In the genomic region with DNA sequence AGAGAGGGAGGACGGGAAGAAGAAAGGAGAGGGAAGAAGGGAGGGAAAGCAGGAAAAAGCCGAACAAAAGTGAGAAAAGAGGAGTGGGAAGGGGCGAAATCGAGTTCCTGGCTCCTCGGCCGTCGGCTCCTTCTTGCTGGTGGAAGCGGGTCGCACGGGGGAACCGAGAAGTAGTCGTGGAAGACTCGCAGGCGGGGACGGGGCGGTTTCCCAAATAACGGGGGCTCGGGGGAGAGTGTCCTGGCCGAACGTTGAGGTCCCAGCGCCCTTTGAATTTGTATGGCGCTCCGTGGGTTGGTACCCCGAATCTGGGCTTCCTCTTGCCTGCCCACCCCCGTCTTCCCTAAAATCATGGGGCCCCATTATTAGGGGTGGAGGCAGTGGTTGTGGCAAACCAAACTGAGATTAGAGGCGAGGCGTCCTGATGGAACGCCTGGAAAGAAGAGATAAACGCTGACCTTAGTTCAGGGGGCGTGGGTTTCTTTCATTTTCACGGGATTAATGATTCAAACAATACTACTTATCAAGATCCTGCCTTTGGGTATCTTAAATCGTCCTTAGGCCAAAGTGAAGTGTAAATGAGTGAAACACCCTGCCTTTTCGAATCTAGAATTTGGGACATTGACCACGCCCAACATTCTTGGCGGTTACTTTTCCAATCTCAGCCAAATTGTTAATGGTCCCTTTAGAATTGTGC, we compare ENCODE assay signal across 8 cellular contexts. TPM values are rescaled to one million over a fixed set of nuclear protein-coding genes. Genes with fewer than 3 reads are reported as not detected.
DNase-seq lines count a peak whose midpoint lies in the region; ATAC-seq and TF ChIP-seq lines count a peak whose summit lies in the region.

No MANE protein-coding gene starts in this region.

- H3K27me3 Mint-ChIP-seq in GM23338 (ENCODE audit: insufficient read depth, low read depth, poor library complexity) = peaks cover 18% of the 10 kb centered on the region
- no peaks in the 10 kb centered on the region for H3K27me3 Mint-ChIP-seq in activated CD4-positive, alpha-beta memory T cell treated with anti-CD3 and anti-CD28 coated beads for 36 hours

- peak overlapping the region; percentile 3 for H2AK5ac ChIP-seq in neuronal stem cell (ENCODE audit: low read depth, low read length)

- H3K79me1 ChIP-seq in neuronal stem cell (ENCODE audit: low read depth, low read length) = no peaks in the 10 kb centered on the region

- POLR2A ChIA-PET in A673 (lab: Charles Lee; ENCODE audit: low non-redundant PET) (no interaction called here), HEK293T (lab: Yijun Ruan, JAX) (no interaction called here)
- POLR2A ChIA-PET in activated CD4-positive, alpha-beta memory T cell treated with anti-CD3 and anti-CD28 coated beads for 36 hours (lab: Charles Lee) = no interaction called here

- peaks cover 39% of the 10 kb centered on the region for H3K79me2 ChIP-seq in GM23338 (replicated peaks; ENCODE audit: insufficient read depth)

- WGBS in neuronal stem cell (ENCODE audit: extremely low coverage in 2 of 2, insufficient read length in 2 of 2, insufficient replicate concordance in 1 of 2), 2 donors = no CpG with 5 or more reads among the region's 35 CpGs

- no peak for DNase-seq in A673 (ENCODE audit: low spot score)
- no peak for DNase-seq in GM23338 (ENCODE audit: low spot score)
- peak; percentile 29 for DNase-seq in activated CD4-positive, alpha-beta memory T cell treated with anti-CD3 and anti-CD28 coated beads for 36 hours
- no peak for DNase-seq in fibroblast of pulmonary artery (ENCODE audit: low read depth)
- DNase-seq in neuronal stem cell (ENCODE audit: low spot score) = no peak
- no peak for DNase-seq in HEK293T (ENCODE audit: extremely low spot score)

- H3K27ac ChIP-seq in A673 (ENCODE audit: low read depth, low read length, poor library complexity, severe bottlenecking) (peak overlapping the region; percentile 77), GM23338 (ENCODE audit: low read depth) (peak overlapping the region; percentile 82), neuronal stem cell (replicated peaks; ENCODE audit: low read length) (peak overlapping the region; percentile 79)

- H3K4me2 ChIP-seq in GM23338 = peak overlapping the region; percentile 76
- peak overlapping the region; percentile 72 for H3K4me2 ChIP-seq in neuronal stem cell (ENCODE audit: insufficient read depth, low read length, poor library complexity, severe bottlenecking)

- H3K27ac Mint-ChIP-seq in GM23338 = peak overlapping the region; percentile 93
- H3K27ac Mint-ChIP-seq in activated CD4-positive, alpha-beta memory T cell treated with anti-CD3 and anti-CD28 coated beads for 36 hours = no peak overlapping the region

- H2BK15ac ChIP-seq in neuronal stem cell (ENCODE audit: low read length) = peak overlapping the region; percentile 32

- H3K4ac ChIP-seq in neuronal stem cell (ENCODE audit: low read length) = no peak overlapping the region

- CTCF ChIA-PET in A673 (lab: Charles Lee) = no interaction called here
- CTCF ChIA-PET in activated CD4-positive, alpha-beta memory T cell treated with anti-CD3 and anti-CD28 coated beads for 36 hours (lab: Charles Lee) = interaction anchor here (0.7 to 2.0 kb wide), 6 partner anchors 9 to 225 kb away, joined by 3 to 10 read pairs (median 4); a partner anchor contains a TSS
- CTCF ChIA-PET in HEK293T (lab: Yijun Ruan, JAX) = interaction anchor here (1.3 kb wide), 1 partner anchor 179 kb away, joined by 4 read pairs; no protein-coding TSS in a partner anchor

- peak overlapping the region; percentile 96 for H3K18ac ChIP-seq in neuronal stem cell (ENCODE audit: low read length)

- peak overlapping the region; percentile 94 for H3K4me3 ChIP-seq in A673 (ENCODE audit: low read depth, low read length, poor library complexity, severe bottlenecking)
- H3K4me3 ChIP-seq in GM23338 = peak overlapping the region; percentile 68
- H3K4me3 ChIP-seq in fibroblast of pulmonary artery (replicated peaks; ENCODE audit: low read depth, low read length) = peak overlapping the region; percentile 82
- peak overlapping the region; percentile 88 to 94 for H3K4me3 ChIP-seq in neuronal stem cell (ENCODE audit: low read length in 2 of 2)

- no peak overlapping the region for H3K14ac ChIP-seq in neuronal stem cell (ENCODE audit: low read length)

- H3F3A ChIP-seq in GM23338 (replicated peaks; ENCODE audit: low read depth) = peaks cover 6% of the 10 kb centered on the region; the same call in 1 of the 2 replicates

- peaks cover 22% of the 10 kb centered on the region for H3K4me1 ChIP-seq in A673 (ENCODE audit: insufficient read depth, low read length, poor library complexity, severe bottlenecking)
- peaks cover 31% of the 10 kb centered on the region for H3K4me1 ChIP-seq in GM23338 (ENCODE audit: insufficient read depth)
- H3K4me1 ChIP-seq in neuronal stem cell (ENCODE audit: control insufficient read depth in 2 of 2, insufficient read depth in 1 of 2, low read depth in 1 of 2, low read length in 2 of 2) = peaks cover 2 to 11% of the 10 kb centered on the region in 2 donors

- H2BK5ac ChIP-seq in neuronal stem cell (ENCODE audit: low read length) = peak overlapping the region; percentile 96

- H3K27me3 ChIP-seq in A673 (replicated peaks; ENCODE audit: insufficient read depth, low read depth, low read length, poor library complexity) (no peaks in the 10 kb centered on the region), GM23338 (ENCODE audit: insufficient read depth) (no peaks in the 10 kb centered on the region), neuronal stem cell (ENCODE audit: control insufficient read depth in 3 of 3, insufficient read depth in 3 of 3, low read depth in 1 of 3, low read length in 3 of 3) (no peaks in the 10 kb centered on the region)

- no TSS peak for BruUV-seq in A673 (replicated peaks; lab: Mats Ljungman, UMichigan)

- peak overlapping the region; percentile 9 for H4K91ac ChIP-seq in neuronal stem cell (ENCODE audit: low read depth, low read length, poor library complexity)

- intact Hi-C loops in A673 (cut with micrococcal nuclease; ENCODE audit: unreplicated experiment) = loop anchor here (5.0 kb wide), 1 partner anchor 97 kb away; a partner anchor contains a TSS
- intact Hi-C loops in activated CD4-positive, alpha-beta memory T cell treated with anti-CD3 and anti-CD28 coated beads for 36 hours (cut with micrococcal nuclease) = loop anchor here (1.0 to 5.0 kb wide), 4 partner anchors 9 to 897 kb away; a partner anchor contains a TSS

- H4K8ac ChIP-seq in neuronal stem cell (ENCODE audit: low read depth, low read length) = no peak overlapping the region

- no peaks in the 10 kb centered on the region for H3K9me2 ChIP-seq in GM23338 (ENCODE audit: insufficient read depth)

- H2BK120ac ChIP-seq in neuronal stem cell (ENCODE audit: low read depth, low read length) = no peak overlapping the region

- H3K9ac ChIP-seq in neuronal stem cell (ENCODE audit: low read depth, low read length, poor library complexity) = no peak overlapping the region

- no peak for TF ChIP-seq CTCF in A673 (conservative IDR thresholded peaks at IDR 0.05; ENCODE audit: low read depth, low read length)
- no peak for TF ChIP-seq CTCF in GM23338 (conservative IDR thresholded peaks at IDR 0.05; ENCODE audit: low read depth in 2 of 2)
- no peak for TF ChIP-seq CTCF in fibroblast of pulmonary artery (IDR thresholded peaks at IDR 0.05; ENCODE audit: low read length, missing control alignments)

- peaks cover 26% of the 10 kb centered on the region for H4K20me1 ChIP-seq in GM23338 (replicated peaks; ENCODE audit: insufficient read depth)

- peaks cover 26% of the 10 kb centered on the region for H3K4me1 Mint-ChIP-seq in GM23338
- peaks cover 26% of the 10 kb centered on the region for H3K4me1 Mint-ChIP-seq in activated CD4-positive, alpha-beta memory T cell treated with anti-CD3 and anti-CD28 coated beads for 36 hours (ENCODE audit: low read depth)

- no peak overlapping the region for H3K23ac ChIP-seq in neuronal stem cell (ENCODE audit: low read depth, low read length, poor library complexity)

- no peak overlapping the region for H2BK12ac ChIP-seq in neuronal stem cell (ENCODE audit: low read length)

- H3K36me3 Mint-ChIP-seq in GM23338 (ENCODE audit: low read depth) = no peaks in the 10 kb centered on the region
- no peaks in the 10 kb centered on the region for H3K36me3 Mint-ChIP-seq in activated CD4-positive, alpha-beta memory T cell treated with anti-CD3 and anti-CD28 coated beads for 36 hours

- H3K9me3 Mint-ChIP-seq in GM23338 = no peaks in the 10 kb centered on the region
- no peaks in the 10 kb centered on the region for H3K9me3 Mint-ChIP-seq in activated CD4-positive, alpha-beta memory T cell treated with anti-CD3 and anti-CD28 coated beads for 36 hours

- H3K9me3 ChIP-seq in A673 (ENCODE audit: low read depth, low read length, poor library complexity, severe bottlenecking) = no peaks in the 10 kb centered on the region
- H3K9me3 ChIP-seq in neuronal stem cell (replicated peaks in 1 of 2; ENCODE audit: control insufficient read depth in 2 of 2, insufficient read depth in 1 of 2, low read depth in 1 of 2, low read length in 2 of 2) = peaks cover 0 to 3% of the 10 kb centered on the region in 2 donors

- ATAC-seq in GM23338 = peak; percentile 13
- no peak for ATAC-seq in GM21360 (IDR thresholded peaks at IDR 0.05; ENCODE audit: unreplicated experiment)
- ATAC-seq in HG02973 (IDR thresholded peaks at IDR 0.05; ENCODE audit: unreplicated experiment) = no peak

- H3K4me3 Mint-ChIP-seq in GM23338 = peak overlapping the region; percentile 95
- H3K4me3 Mint-ChIP-seq in activated CD4-positive, alpha-beta memory T cell treated with anti-CD3 and anti-CD28 coated beads for 36 hours = peak overlapping the region; percentile 75

- H3K36me3 ChIP-seq in A673 (ENCODE audit: insufficient read depth, low read length, poor library complexity, severe bottlenecking) = no peaks in the 10 kb centered on the region
- H3K36me3 ChIP-seq in GM23338 (ENCODE audit: insufficient read depth) = no peaks in the 10 kb centered on the region
- peaks cover 0 to 26% of the 10 kb centered on the region in 2 donors for H3K36me3 ChIP-seq in neuronal stem cell (replicated peaks in 1 of 2; ENCODE audit: control insufficient read depth in 2 of 2, insufficient read depth in 2 of 2, low read length in 2 of 2)

- H2AFZ ChIP-seq in GM23338 = peak overlapping the region; percentile 2; the same call in 1 of the 2 replicates
- H2AFZ ChIP-seq in neuronal stem cell (ENCODE audit: low read length) = peak overlapping the region; percentile 95

TF ChIP-seq in GM23338, 12 proteins besides CTCF, POLR2A, EP300 and RAD21 (continues in another document):
- TF ChIP-seq EZH2 (IDR thresholded peaks at IDR 0.05; ENCODE audit: low read depth, unreplicated experiment) (no peak), ZNF331 (CRISPR knock-in tag; IDR thresholded peaks at IDR 0.05; ENCODE audit: low read depth) (no peak)

TF ChIP-seq in HEK293T, 16 proteins besides CTCF, POLR2A, EP300 and RAD21 (continues in another document):
- TF ChIP-seq L3MBTL2 (conservative IDR thresholded peaks at IDR 0.05) = no peak; the same call in 1 of the 2 replicates

RNA-seq across cellular contexts. Expression of a gene that starts 0.9 kb away (rescaled TPM):
- total RNA-seq in A673 (2021) = 18.3 and 20.0 TPM in 2 replicates
- total RNA-seq in GM23338 (2014; rRNA removed; shearing (Covaris generic)) = 44.2 and 46.3 TPM in 2 replicates
- polyA plus RNA-seq in GM23338 (2016; fragmentation: Nextera tagmentation; extraction: Ambion mirVana) = 15.5 and 17.9 TPM in 2 replicates
- total RNA-seq in activated CD4-positive, alpha-beta memory T cell treated with anti-CD3 and anti-CD28 coated beads for 36 hours = 1 to 10 TPM; 4.6 to 4.9 TPM
- polyA plus RNA-seq in neuronal stem cell (2013, experiment 1 of 2) = 52.4 TPM
- 53.9 TPM for polyA plus RNA-seq in neuronal stem cell (2013, experiment 2 of 2)
